31 cellular contexts compared by ENCODE assay signal in genomic region chr14:52875707-52876106, GRCh38.
A peak's percentile ranks its signal among the peaks of the same experiment; 100 is the strongest.
DNase-seq lines count a peak whose midpoint lies in the region; ATAC-seq, FAIRE-seq and TF ChIP-seq lines count a peak whose summit lies in the region.
"Had no signal": no experiment of that assay in that cellular context is flagged by ENCODE, and none has a peak within 500 bp of the region (broad histone marks: within the 10 kb centered on the region; RNA-seq: fewer than 3 reads in every experiment).

No MANE protein-coding gene starts in this region.

- H3K4me1 ChIP-seq in HUES6 (ENCODE audit: control insufficient read depth, insufficient read depth, low read length): peaks cover 54% of the 10 kb centered on the region
- H3K4me1 ChIP-seq in K562 (replicated peaks in 1 of 2; ENCODE audit: control insufficient read depth in 2 of 2, insufficient read depth in 2 of 2, low read length in 2 of 2): no peaks in the 10 kb centered on the region
- H3K4me1 ChIP-seq in muscle layer of duodenum (ENCODE audit: control insufficient read depth in 1 of 2, insufficient read depth in 2 of 2, low read length in 2 of 2): peaks cover 0 to 16% of the 10 kb centered on the region in 2 donors
- H3K4me1 ChIP-seq in thoracic aorta (ENCODE audit: control insufficient read depth in 1 of 2, low read depth in 2 of 2): peaks cover 28 to 45% of the 10 kb centered on the region in 2 donors

- H3K27me3 ChIP-seq in HUES6 (ENCODE audit: control insufficient read depth, insufficient read depth, low read length): no peaks in the 10 kb centered on the region
- 0 out of 5 replicates have a peak, but pooled peaks cover 0 to 6% of the 10 kb centered on the region in 2 experiments for H3K27me3 ChIP-seq in K562 (ENCODE audit: control insufficient read depth in 2 of 2, insufficient read depth in 2 of 2, low read length in 2 of 2)
- no peaks in the 10 kb centered on the region for H3K27me3 ChIP-seq in muscle layer of duodenum (ENCODE audit: low read depth, low read length)
- no peaks in the 10 kb centered on the region for H3K27me3 ChIP-seq in thoracic aorta (replicated peaks; ENCODE audit: insufficient read depth)
- H3K27me3 ChIP-seq: neutrophil, upper lobe of left lung had no signal

- H3K9me3 ChIP-seq in HUES6 (ENCODE audit: control insufficient read depth, insufficient read depth, low read depth, low read length) (no peaks in the 10 kb centered on the region), K562 (replicated peaks; ENCODE audit: control insufficient read depth, insufficient read depth, low read depth, low read length) (no peaks in the 10 kb centered on the region), muscle layer of duodenum (ENCODE audit: control insufficient read depth in 1 of 2, low read length in 2 of 2) (no peaks in the 10 kb centered on the region), thoracic aorta (no peaks in the 10 kb centered on the region)
- H3K9me3 ChIP-seq: neutrophil, psoas muscle, upper lobe of left lung had no signal

- H3K36me3 ChIP-seq in HUES6 (ENCODE audit: control insufficient read depth, insufficient read depth, low read length): peaks cover 94% of the 10 kb centered on the region
- no peaks in the 10 kb centered on the region for H3K36me3 ChIP-seq in K562 (ENCODE audit: control insufficient read depth, insufficient read depth, low read length)
- peaks cover 41 to 71% of the 10 kb centered on the region in 2 donors for H3K36me3 ChIP-seq in muscle layer of duodenum (ENCODE audit: control insufficient read depth in 1 of 2, insufficient read depth in 2 of 2, low read length in 2 of 2)
- peaks cover 35% of the 10 kb centered on the region for H3K36me3 ChIP-seq in thoracic aorta
- H3K36me3 ChIP-seq: neutrophil had no signal

- H3K9ac ChIP-seq in HUES6 (ENCODE audit: low read length) (no peak overlapping the region), K562 (ENCODE audit: insufficient read depth in 1 of 2, low read depth in 2 of 2, low read length in 2 of 2) (no peak overlapping the region)

- no peak for TF ChIP-seq POLR2A in K562 (conservative IDR thresholded peaks at IDR 0.05)

- H4K20me1 ChIP-seq in K562 (replicated peaks; ENCODE audit: control insufficient read depth, insufficient read depth, low read length): no peaks in the 10 kb centered on the region

- FAIRE-seq in K562 (lab: Jason Lieb, UNC): no peak
- FAIRE-seq: bronchial epithelial cell, keratinocyte had no signal

- DNase-seq in K562 (ENCODE audit: extremely low read depth in 1 of 4, low spot score in 3 of 4): no peak
- DNase-seq in thoracic aorta (ENCODE audit: low spot score): no peak
- no peak for DNase-seq in activated naive CD4-positive, alpha-beta T cell treated with anti-CD3 and anti-CD28 coated beads, Interleukin-2, amount 50 U/mL, for 72 hours (ENCODE audit: low spot score in 2 of 2)
- DNase-seq in HEK293T (ENCODE audit: extremely low spot score): no peak
- no peak for DNase-seq in AG08396 (ENCODE audit: low spot score)
- DNase-seq: activated CD4-positive, alpha-beta memory T cell treated with anti-CD3 and anti-CD28 coated beads, Interleukin-2, amount 10 ng/mL, durations not matched to agents 7 days and 5 days; activated CD8-positive, alpha-beta memory T cell treated with anti-CD3 and anti-CD28 coated beads, Interleukin-2, amount 50 U/mL, for 4 hours; activated naive CD4-positive, alpha-beta T cell treated with Interleukin-2 at 50 U/mL for 16 hours; amniotic stem cell; Calu3; cortex of kidney; DMS79; effector memory CD4-positive, alpha-beta T cell; left ventricle myocardium superior; naive B cell; NCI-H1436 treated with DMSO at 0.1 percent for 48 hours; NCI-H2081 treated with DMSO at 0.1 percent for 48 hours; NCI-H226; NCI-H526 treated with DMSO at 0.1 percent for 48 hours; PC-3; psoas muscle; stimulated activated CD4-positive, alpha-beta T cell treated with anti-CD3 and anti-CD28 coated beads, Interleukin-4, amount 100 ng/mL, for 4 hours; upper lobe of left lung had no signal

- no peaks in the 10 kb centered on the region for H3K36me3 Mint-ChIP-seq in activated naive CD4-positive, alpha-beta T cell treated with anti-CD3 and anti-CD28 coated beads, Interleukin-2, amount 50 U/mL, for 72 hours
- H3K36me3 Mint-ChIP-seq: naive B cell had no signal

- ATAC-seq in K562 (no peak), thoracic aorta (ENCODE audit: insufficient number of reproducible peaks, low FRiP score, low read depth) (no peak)
- no peak for ATAC-seq in activated naive CD4-positive, alpha-beta T cell treated with anti-CD3 and anti-CD28 coated beads, Interleukin-2, amount 50 U/mL, for 72 hours
- ATAC-seq: left ventricle myocardium superior, PC-3, psoas muscle, sciatic nerve had no signal

- TF ChIP-seq EP300 in K562 (IDR thresholded peaks at IDR 0.05; ENCODE audit: low read length): no peak

- H3K4me2 ChIP-seq in K562 (ENCODE audit: insufficient read depth, low read length): no peak overlapping the region

- H3K9me1 ChIP-seq in K562 (ENCODE audit: control insufficient read depth, insufficient read depth, low read length): no peaks in the 10 kb centered on the region

- in situ Hi-C loops in K562 (cut with MboI): no loop called here

- no peak overlapping the region for H3K27ac Mint-ChIP-seq in activated naive CD4-positive, alpha-beta T cell treated with anti-CD3 and anti-CD28 coated beads, Interleukin-2, amount 50 U/mL, for 72 hours
- H3K27ac Mint-ChIP-seq: activated CD4-positive, alpha-beta memory T cell treated with anti-CD3 and anti-CD28 coated beads, Interleukin-2, amount 10 ng/mL, durations not matched to agents 7 days and 5 days; activated T-helper 1 cell treated with anti-CD3 and anti-CD28 coated beads, Interleukin-12 subunit alpha, Interleukin-12 subunit beta, Interleukin-2, Interleukin-4 antibody, amounts not matched to agents 30 ng/mL and 10 ng/mL and 1 ng/mL, durations not matched to agents 14 hours and 24 hours and 36 hours; naive B cell had no signal

- TF ChIP-seq CTCF in K562 (IDR thresholded peaks at IDR 0.05 in 2 of 3, conservative IDR thresholded peaks at IDR 0.05 in 1 of 3; ENCODE audit: insufficient read depth in 2 of 3, low read depth in 1 of 3, low read length in 3 of 3) (no peak), thoracic aorta (IDR thresholded peaks at IDR 0.05) (no peak)

- WGBS in K562 (ENCODE audit: insufficient coverage, low coverage, missing lambda C conversion rate): 5% methylated on average over 4 of the region's 4 CpGs

- no TSS peak for BruUV-seq in K562 (replicated peaks; lab: Mats Ljungman, UMichigan)

- no peak for TF ChIP-seq RAD21 in K562 (CRISPR knock-in tag; conservative IDR thresholded peaks at IDR 0.05 in 1 of 2, IDR thresholded peaks at IDR 0.05 in 1 of 2)

- CTCF ChIA-PET in K562 (lab: Yijun Ruan, JAX; ENCODE audit: low intra/inter-chr PET ratio) (no interaction called here), HEK293T (lab: Yijun Ruan, JAX) (no interaction called here)

- H3K4me3 ChIP-seq in HUES6 (ENCODE audit: low read depth, low read length): no peak overlapping the region
- H3K4me3 ChIP-seq in K562: no peak overlapping the region
- no peak overlapping the region for H3K4me3 ChIP-seq in muscle layer of duodenum (ENCODE audit: low read depth in 1 of 2, low read length in 2 of 2)
- H3K4me3 ChIP-seq in thoracic aorta: no peak overlapping the region
- H3K4me3 ChIP-seq: psoas muscle, upper lobe of left lung had no signal

- no peaks in the 10 kb centered on the region for H3K9me3 Mint-ChIP-seq in activated naive CD4-positive, alpha-beta T cell treated with anti-CD3 and anti-CD28 coated beads, Interleukin-2, amount 50 U/mL, for 72 hours
- H3K9me3 Mint-ChIP-seq: activated CD4-positive, alpha-beta memory T cell treated with anti-CD3 and anti-CD28 coated beads, Interleukin-2, amount 10 ng/mL, durations not matched to agents 7 days and 5 days; activated T-helper 1 cell treated with anti-CD3 and anti-CD28 coated beads, Interleukin-12 subunit alpha, Interleukin-12 subunit beta, Interleukin-2, Interleukin-4 antibody, amounts not matched to agents 30 ng/mL and 10 ng/mL and 1 ng/mL, durations not matched to agents 14 hours and 24 hours and 36 hours; naive B cell had no signal

- no peaks in the 10 kb centered on the region for H3K79me2 ChIP-seq in K562 (ENCODE audit: control insufficient read depth, insufficient read depth, low read length)

- peak overlapping the region; percentile 79; the same call in 1 of the 2 replicates for H3K27ac ChIP-seq in HUES6 (ENCODE audit: low read depth, low read length)
- H3K27ac ChIP-seq in K562 (ENCODE audit: extremely low read depth, low read depth, low read length): no peak overlapping the region
- H3K27ac ChIP-seq in muscle layer of duodenum (ENCODE audit: low read length): peak overlapping the region; percentile 28
- H3K27ac ChIP-seq in thoracic aorta: peak overlapping the region; percentile 57 to 61
- H3K27ac ChIP-seq: epithelial cell of prostate, neutrophil, psoas muscle had no signal

- POLR2A ChIA-PET in K562 (lab: Yijun Ruan, JAX) (no interaction called here), HEK293T (lab: Yijun Ruan, JAX) (no interaction called here)

- intact Hi-C loops in K562 (cut with micrococcal nuclease): no loop called here

- no peak overlapping the region for H2AFZ ChIP-seq in K562 (ENCODE audit: low read depth, low read length)

TF ChIP-seq in K562, 482 proteins besides CTCF, POLR2A, EP300 and RAD21 (continues in another document):
- TF ChIP-seq ARID2 (IDR thresholded peaks at IDR 0.05): no peak
- no peak for TF ChIP-seq MAFG (tag; conservative IDR thresholded peaks at IDR 0.05)
- TF ChIP-seq EGR1 (conservative IDR thresholded peaks at IDR 0.05): 0 out of 2 replicates have a peak, but pooled peaks have one; percentile 36

TF ChIP-seq in HEK293T, 16 proteins besides CTCF, POLR2A, EP300 and RAD21:
- TF ChIP-seq BHLHE40 (IDR thresholded peaks at IDR 0.05; ENCODE audit: borderline replicate concordance) (no peak), FOXK2 (IDR thresholded peaks at IDR 0.05) (no peak), PKNOX1 (IDR thresholded peaks at IDR 0.05) (no peak), L3MBTL2 (conservative IDR thresholded peaks at IDR 0.05) (no peak), HDGF (IDR thresholded peaks at IDR 0.05; ENCODE audit: borderline replicate concordance) (no peak), TARDBP (IDR thresholded peaks at IDR 0.05) (no peak), SP1 (IDR thresholded peaks at IDR 0.05) (no peak), NFRKB (IDR thresholded peaks at IDR 0.05) (no peak), ZNF384 (IDR thresholded peaks at IDR 0.05) (no peak)
TF ChIP-seq in HEK293T: peak in this region for 0.
